1 cellular context compared by ENCODE assay signal in genomic region chr17:28320215-28321061, GRCh38.
TF ChIP-seq lines count a peak whose summit lies in the region.

No MANE protein-coding gene starts in this region.

TF ChIP-seq in GM12878, 131 proteins besides CTCF, POLR2A, EP300 and RAD21:
- TF ChIP-seq IRF5 (IDR thresholded peaks at IDR 0.05; ENCODE audit: borderline replicate concordance): no peak
- TF ChIP-seq ZNF24 (IDR thresholded peaks at IDR 0.05): no peak
- TF ChIP-seq POLR2AphosphoS2 (IDR thresholded peaks at IDR 0.05; ENCODE audit: low read depth, low read length): no peak
- no peak for TF ChIP-seq RUNX3 (IDR thresholded peaks at IDR 0.05; ENCODE audit: low read length)
- TF ChIP-seq SIX5 (IDR thresholded peaks at IDR 0.05; ENCODE audit: low read depth, low read length, severe bottlenecking): no peak
- no peak for TF ChIP-seq MYC (IDR thresholded peaks at IDR 0.05; ENCODE audit: insufficient read depth, insufficient read length, insufficient replicate concordance, low read length, severe bottlenecking)
- no peak for TF ChIP-seq RELB (IDR thresholded peaks at IDR 0.05; ENCODE audit: low read depth)
- TF ChIP-seq SREBF1 (IDR thresholded peaks at IDR 0.05; ENCODE audit: low read length): no peak
- no peak for TF ChIP-seq JUNB (IDR thresholded peaks at IDR 0.05)
- TF ChIP-seq ZBTB40 (IDR thresholded peaks at IDR 0.05; ENCODE audit: borderline replicate concordance): no peak
- TF ChIP-seq SIN3A (IDR thresholded peaks at IDR 0.05; ENCODE audit: low read depth, low read length): no peak
- no peak for TF ChIP-seq SRF (IDR thresholded peaks at IDR 0.05; ENCODE audit: low read depth in 2 of 2, low read length in 2 of 2)
- TF ChIP-seq ZNF384 (IDR thresholded peaks at IDR 0.05; ENCODE audit: borderline replicate concordance, low read depth, low read length): no peak
- no peak for TF ChIP-seq HSF1 (IDR thresholded peaks at IDR 0.05; ENCODE audit: low read depth, low read length)
- no peak for TF ChIP-seq SREBF2 (IDR thresholded peaks at IDR 0.05; ENCODE audit: low read length)
- no peak for TF ChIP-seq CBFB (IDR thresholded peaks at IDR 0.05; ENCODE audit: low read depth)
- no peak for TF ChIP-seq BHLHE40 (IDR thresholded peaks at IDR 0.05; ENCODE audit: borderline replicate concordance in 1 of 2, low read depth in 2 of 2, low read length in 1 of 2)
- TF ChIP-seq HDAC2 (IDR thresholded peaks at IDR 0.05): no peak
- no peak for TF ChIP-seq NR2C2 (IDR thresholded peaks at IDR 0.05; ENCODE audit: borderline replicate concordance, control insufficient read depth, insufficient read length, low read depth)
